16 cellular contexts compared by ENCODE assay signal in genomic region chr16:3740934-3741333, GRCh38. TPM values are rescaled to one million over a fixed set of nuclear protein-coding genes. Genes with fewer than 3 reads are reported as not detected.
A peak's percentile ranks its signal among the peaks of the same experiment; 100 is the strongest.
DNase-seq lines count a peak whose midpoint lies in the region; ATAC-seq and TF ChIP-seq lines count a peak whose summit lies in the region.
"Had no signal": no experiment of that assay in that cellular context is flagged by ENCODE, and none has a peak within 500 bp of the region (broad histone marks: within the 10 kb centered on the region; RNA-seq: fewer than 3 reads in every experiment).

No MANE protein-coding gene starts in this region.

- POLR2A ChIA-PET in WTC11 (lab: Charles Lee) = no interaction called here

- TF ChIP-seq CTCF in WTC11 (IDR thresholded peaks at IDR 0.05) (no peak), osteoblast (IDR thresholded peaks at IDR 0.05; ENCODE audit: extremely low read depth, low read depth, low read length) (no peak), GM23338 (conservative IDR thresholded peaks at IDR 0.05; ENCODE audit: low read depth in 2 of 2) (no peak)

- H3K27me3 Mint-ChIP-seq in T-helper 17 cell (no peaks in the 10 kb centered on the region), WTC11 (ENCODE audit: low read depth) (no peaks in the 10 kb centered on the region), GM23338 (ENCODE audit: insufficient read depth, low read depth, poor library complexity) (peaks cover 8% of the 10 kb centered on the region)
- H3K27me3 Mint-ChIP-seq: CD4-positive, alpha-beta memory T cell had no signal

- H3K9me3 Mint-ChIP-seq in WTC11 (no peaks in the 10 kb centered on the region), GM23338 (no peaks in the 10 kb centered on the region)
- H3K9me3 Mint-ChIP-seq: CD4-positive, alpha-beta memory T cell; H9 had no signal

- H2AFZ ChIP-seq in osteoblast (ENCODE audit: low read length) (no peak overlapping the region), GM23338 (no peak overlapping the region)
- H2AFZ ChIP-seq: GM23248 had no signal

- peak overlapping the region; percentile 79 for H3K27ac Mint-ChIP-seq in T-helper 17 cell
- peak overlapping the region; percentile 65; the same call in 1 of the 2 replicates for H3K27ac Mint-ChIP-seq in WTC11
- no peak overlapping the region for H3K27ac Mint-ChIP-seq in GM23338
- H3K27ac Mint-ChIP-seq: CD4-positive, alpha-beta memory T cell; H9 had no signal

- intact Hi-C loops in sciatic nerve (cut with DNase I) = no loop called here

- H3K9me2 ChIP-seq in GM23338 (ENCODE audit: insufficient read depth) = no peaks in the 10 kb centered on the region

- DNase-seq in T-helper 17 cell = no peak
- no peak for DNase-seq in WTC11 (ENCODE audit: low spot score)
- DNase-seq in osteoblast (ENCODE audit: insufficient read length, low spot score, missing footprints) = peak; percentile 62
- DNase-seq in sciatic nerve (ENCODE audit: low spot score) = peak; percentile 22
- no peak for DNase-seq in NK-92 treated with Interleukin-12 subunit alpha and Interleukin-12 subunit beta, amount 100 ng/mL, for 24 hours (lab: John Stamatoyannopoulos, UW)
- DNase-seq in GM23338 (ENCODE audit: low spot score) = no peak
- DNase-seq in cerebellar nuclear complex (lab: John Stamatoyannopoulos, UW) = no peak
- DNase-seq in LoVo (ENCODE audit: low spot score) = no peak
- DNase-seq: C1 segment of cervical spinal cord; Caco-2; CD4-positive, alpha-beta memory T cell; DMS153; DND-41; GM23248; H9 had no signal

- peaks cover 87% of the 10 kb centered on the region for H3K36me3 ChIP-seq in osteoblast (ENCODE audit: insufficient read depth, low read length)
- peaks cover 46% of the 10 kb centered on the region for H3K36me3 ChIP-seq in GM23338 (ENCODE audit: insufficient read depth)

- H3K36me3 Mint-ChIP-seq in T-helper 17 cell (ENCODE audit: low read depth) (peaks cover 12% of the 10 kb centered on the region), WTC11 (peaks cover 79% of the 10 kb centered on the region), GM23338 (ENCODE audit: low read depth) (peaks cover 80% of the 10 kb centered on the region)

- H3K4me3 Mint-ChIP-seq in T-helper 17 cell (no peak overlapping the region), WTC11 (no peak overlapping the region), GM23338 (no peak overlapping the region)
- H3K4me3 Mint-ChIP-seq: CD4-positive, alpha-beta memory T cell; H9 had no signal

- ATAC-seq in T-helper 17 cell (no peak), WTC11 (no peak), sciatic nerve (no peak), GM23338 (no peak)
- ATAC-seq: HCT116 had no signal

- H3K4me2 ChIP-seq in osteoblast (ENCODE audit: insufficient read depth, low read length) (no peak overlapping the region), GM23338 (no peak overlapping the region)

- H4K20me1 ChIP-seq in osteoblast (ENCODE audit: insufficient read depth, low read length) = peaks cover 26% of the 10 kb centered on the region
- H4K20me1 ChIP-seq in GM23338 (replicated peaks; ENCODE audit: insufficient read depth) = no peaks in the 10 kb centered on the region

- H3K4me3 ChIP-seq in osteoblast (ENCODE audit: insufficient read depth, low read length) (no peak overlapping the region), GM23338 (no peak overlapping the region)
- H3K4me3 ChIP-seq: GM23248 had no signal

- H3K79me2 ChIP-seq in osteoblast (ENCODE audit: insufficient read depth, low read length) (peaks cover 2% of the 10 kb centered on the region), GM23338 (replicated peaks; ENCODE audit: insufficient read depth) (no peaks in the 10 kb centered on the region)

- H3K9me3 ChIP-seq in T-helper 17 cell (ENCODE audit: control insufficient read depth, low read length, poor library complexity, severe bottlenecking) = no peaks in the 10 kb centered on the region
- no peaks in the 10 kb centered on the region for H3K9me3 ChIP-seq in osteoblast (ENCODE audit: low read depth, low read length)
- H3K9me3 ChIP-seq: Caco-2 had no signal

- peaks cover 7% of the 10 kb centered on the region for H3K4me1 ChIP-seq in osteoblast (ENCODE audit: insufficient read depth, low read length)
- no peaks in the 10 kb centered on the region for H3K4me1 ChIP-seq in GM23338 (ENCODE audit: insufficient read depth)
- H3K4me1 ChIP-seq: Caco-2 had no signal

- H3K27ac ChIP-seq in osteoblast (ENCODE audit: low read depth, low read length) = no peak overlapping the region
- no peak overlapping the region for H3K27ac ChIP-seq in GM23338 (ENCODE audit: low read depth)
- H3K27ac ChIP-seq: GM23248 had no signal

- no peaks in the 10 kb centered on the region for H3K27me3 ChIP-seq in osteoblast (ENCODE audit: insufficient read depth, low read length)
- H3K27me3 ChIP-seq in GM23338 (ENCODE audit: insufficient read depth) = no peaks in the 10 kb centered on the region

- H3F3A ChIP-seq in GM23338 (replicated peaks; ENCODE audit: low read depth) = 0 out of 2 replicates have a peak, but pooled peaks cover 4% of the 10 kb centered on the region

- CTCF ChIA-PET in WTC11 (lab: Charles Lee) = no interaction called here

- peaks cover 2% of the 10 kb centered on the region for H3K4me1 Mint-ChIP-seq in T-helper 17 cell
- peaks cover 2% of the 10 kb centered on the region; the same call in 1 of the 2 replicates for H3K4me1 Mint-ChIP-seq in WTC11
- H3K4me1 Mint-ChIP-seq in GM23338 = peaks cover 2% of the 10 kb centered on the region; the same call in 2 of the 3 replicates
- H3K4me1 Mint-ChIP-seq: CD4-positive, alpha-beta memory T cell had no signal

TF ChIP-seq in WTC11, 78 proteins besides CTCF, POLR2A, EP300 and RAD21 (continues in another document):
- TF ChIP-seq EMX1 (CRISPR knock-in tag; IDR thresholded peaks at IDR 0.05) = no peak
- TF ChIP-seq GABPB1 (CRISPR knock-in tag; IDR thresholded peaks at IDR 0.05) = no peak
- no peak for TF ChIP-seq ZNF317 (CRISPR knock-in tag; IDR thresholded peaks at IDR 0.05; ENCODE audit: borderline replicate concordance, low read depth)
- no peak for TF ChIP-seq ZNF425 (CRISPR knock-in tag; conservative IDR thresholded peaks at IDR 0.05)
- TF ChIP-seq OVOL2 (CRISPR knock-in tag; IDR thresholded peaks at IDR 0.05; ENCODE audit: borderline replicate concordance) = no peak
- TF ChIP-seq ZNF232 (CRISPR knock-in tag; IDR thresholded peaks at IDR 0.05) = no peak
- no peak for TF ChIP-seq NFATC4 (CRISPR knock-in tag; IDR thresholded peaks at IDR 0.05)

TF ChIP-seq in GM23338, 12 proteins besides CTCF, POLR2A, EP300 and RAD21 (continues in another document):
- no peak for TF ChIP-seq ZNF331 (CRISPR knock-in tag; IDR thresholded peaks at IDR 0.05; ENCODE audit: low read depth)
- TF ChIP-seq ZNF114 (CRISPR knock-in tag; IDR thresholded peaks at IDR 0.05) = no peak
- no peak for TF ChIP-seq POLR2AphosphoS5 (IDR thresholded peaks at IDR 0.05; ENCODE audit: low read depth)
- no peak for TF ChIP-seq STAT1 (IDR thresholded peaks at IDR 0.05; ENCODE audit: unreplicated experiment)
- TF ChIP-seq NANOG (IDR thresholded peaks at IDR 0.05; ENCODE audit: borderline replicate concordance) = no peak

RNA-seq across cellular contexts. Expression of gene TRAP1, which starts 23.6 kb away (rescaled TPM):
- total RNA-seq in T-helper 17 cell (10 to 100 TPM; 77.2 to 80.4 TPM), WTC11 (2021) (275 to 290 TPM (median 285 TPM) in 3 replicates), osteoblast (46.9 and 56.5 TPM in 2 replicates), sciatic nerve (73.6 TPM)
- total RNA-seq in GM23338 (2014; rRNA removed; shearing (Covaris generic)) = 207 and 228 TPM in 2 replicates
- 143 and 154 TPM in 2 replicates for polyA plus RNA-seq in GM23338 (2016; fragmentation: Nextera tagmentation; extraction: Ambion mirVana)

Comparison
In these comparisons a context has a peak if more than half of its experiments do, and no peak if none do; other contexts are left out.
1. DNase-seq: peak in osteoblast (single experiment) and sciatic nerve (single experiment); none in T-helper 17 cell (0 of 3), WTC11 (single experiment), NK-92 treated with Interleukin-12 subunit alpha and Interleukin-12 subunit beta, amount 100 ng/mL, for 24 hours (single experiment), GM23338 (single experiment), cerebellar nuclear complex (0 of 2) and LoVo (single experiment).